Comparison of ENCODE assay signal across 26 cellular contexts in genomic region chr11:19561011-19561410, GRCh38.
DNase-seq lines count a peak whose midpoint lies in the region; ATAC-seq and TF ChIP-seq lines count a peak whose summit lies in the region.
"Had no signal": no experiment of that assay in that cellular context is flagged by ENCODE, and none has a peak within 500 bp of the region (broad histone marks: within the 10 kb centered on the region; RNA-seq: fewer than 3 reads in every experiment).

No MANE protein-coding gene starts in this region.

- no peaks in the 10 kb centered on the region for H3K36me3 ChIP-seq in SK-N-SH (replicated peaks in 1 of 2; ENCODE audit: control insufficient read depth in 1 of 2, insufficient read depth in 2 of 2, low read length in 1 of 2)
- H3K36me3 ChIP-seq: esophagus squamous epithelium, left lung, tibial artery, WERI-Rb-1 had no signal

- no peak overlapping the region for H3K9ac ChIP-seq in SK-N-SH

- TF ChIP-seq EP300 in SK-N-SH (IDR thresholded peaks at IDR 0.05; ENCODE audit: borderline replicate concordance in 1 of 2, low read depth in 1 of 2, low read length in 1 of 2): no peak

- no peak overlapping the region for H3K27ac Mint-ChIP-seq in stimulated activated effector memory CD8-positive, alpha-beta T cell treated with anti-CD3 and anti-CD28 coated beads, Interleukin-12 subunit alpha, Interleukin-12 subunit beta, amount 100 ng/mL, for 72 hours
- H3K27ac Mint-ChIP-seq: activated CD4-positive, alpha-beta T cell treated with anti-CD3 and anti-CD28 coated beads, Interleukin-2, amount 10 ng/mL, durations not matched to agents 24 days and 14 days; activated T-cell treated with anti-CD3 and anti-CD28 coated beads, Interleukin-2, amount 50 U/mL, for 24 hours; CD4-positive, CD25-positive, alpha-beta regulatory T cell; natural killer cell had no signal

- WGBS in SK-N-SH (ENCODE audit: low lambda C conversion rate): 82% methylated on average over 8 of the region's 8 CpGs

- H3K4me1 ChIP-seq in SK-N-SH (ENCODE audit: control insufficient read depth in 1 of 2, insufficient read depth in 2 of 2, low read depth in 1 of 2, low read length in 1 of 2): peaks cover 0 to 64% of the 10 kb centered on the region in 2 experiments; a peak in 2 of 4 replicates

- no peak overlapping the region for H3K4me3 Mint-ChIP-seq in stimulated activated effector memory CD8-positive, alpha-beta T cell treated with anti-CD3 and anti-CD28 coated beads, Interleukin-12 subunit alpha, Interleukin-12 subunit beta, amount 100 ng/mL, for 72 hours
- H3K4me3 Mint-ChIP-seq: activated CD4-positive, alpha-beta T cell treated with anti-CD3 and anti-CD28 coated beads, Interleukin-2, amount 10 ng/mL, durations not matched to agents 24 days and 14 days; activated T-cell treated with anti-CD3 and anti-CD28 coated beads, Interleukin-2, amount 50 U/mL, for 24 hours; CD4-positive, CD25-positive, alpha-beta regulatory T cell; natural killer cell had no signal

- peaks cover 4% of the 10 kb centered on the region for H3K4me1 Mint-ChIP-seq in stimulated activated effector memory CD8-positive, alpha-beta T cell treated with anti-CD3 and anti-CD28 coated beads, Interleukin-12 subunit alpha, Interleukin-12 subunit beta, amount 100 ng/mL, for 72 hours
- H3K4me1 Mint-ChIP-seq: activated CD4-positive, alpha-beta T cell treated with anti-CD3 and anti-CD28 coated beads, Interleukin-2, amount 10 ng/mL, durations not matched to agents 24 days and 14 days; natural killer cell had no signal

- H3K27me3 ChIP-seq in SK-N-SH (ENCODE audit: insufficient read depth): no peaks in the 10 kb centered on the region
- H3K27me3 ChIP-seq: body of pancreas, tibial artery had no signal

- peaks cover 10% of the 10 kb centered on the region for H3F3A ChIP-seq in SK-N-SH (replicated peaks; ENCODE audit: insufficient read depth)

- H3K9me3 ChIP-seq in SK-N-SH: no peaks in the 10 kb centered on the region
- H3K9me3 ChIP-seq: body of pancreas, esophagus squamous epithelium, left lung, tibial artery had no signal

- peak overlapping the region in 1 of 2 experiments; percentile 96; a peak in 2 of 4 replicates for H3K27ac ChIP-seq in SK-N-SH (ENCODE audit: low read depth in 2 of 2, low read length in 1 of 2)
- H3K27ac ChIP-seq: 22Rv1, body of pancreas, esophagus squamous epithelium, left lung, tibial artery, WERI-Rb-1 had no signal

- DNase-seq in SK-N-SH: no peak
- DNase-seq in amniotic epithelial cell (ENCODE audit: low read depth): peak; percentile 30
- peak; percentile 50 for DNase-seq in fibroblast of pulmonary artery (ENCODE audit: low read depth)
- DNase-seq in stimulated activated effector memory CD8-positive, alpha-beta T cell treated with anti-CD3 and anti-CD28 coated beads, Interleukin-12 subunit alpha, Interleukin-12 subunit beta, amount 100 ng/mL, for 72 hours (ENCODE audit: low spot score in 2 of 2): no peak
- no peak for DNase-seq in NCI-H1930 (lab: John Stamatoyannopoulos, UW)
- DNase-seq: activated CD4-positive, alpha-beta T cell treated with anti-CD3 and anti-CD28 coated beads, Interleukin-2, amount 10 ng/mL, durations not matched to agents 24 days and 14 days; activated gamma-delta T cell; activated T-cell treated with anti-CD3 and anti-CD28 coated beads, Interleukin-2, amount 50 U/mL, for 24 hours; body of pancreas; CD4-positive, CD25-positive, alpha-beta regulatory T cell; esophagus squamous epithelium; H7; left lung; natural killer cell; NCI-H1417 treated with DMSO at 0.1 percent for 48 hours; NCI-H446 treated with DMSO at 0.1 percent for 48 hours; NCI-H82; stimulated activated CD4-positive, alpha-beta T cell treated with anti-CD3 and anti-CD28 coated beads, Interleukin-1b, Interleukin-23, amount 100 ng/mL, for 48 hours; stimulated activated CD8-positive, alpha-beta memory T cell treated with anti-CD3 and anti-CD28 coated beads, Interleukin-4, amount 100 ng/mL, for 48 hours; tibial artery; WERI-Rb-1 had no signal

- H3K79me2 ChIP-seq in SK-N-SH (ENCODE audit: insufficient read depth): no peaks in the 10 kb centered on the region

- H3K36me3 Mint-ChIP-seq in stimulated activated effector memory CD8-positive, alpha-beta T cell treated with anti-CD3 and anti-CD28 coated beads, Interleukin-12 subunit alpha, Interleukin-12 subunit beta, amount 100 ng/mL, for 72 hours: no peaks in the 10 kb centered on the region
- H3K36me3 Mint-ChIP-seq: CD4-positive, CD25-positive, alpha-beta regulatory T cell; natural killer cell had no signal

- POLR2A ChIA-PET in SK-N-SH (lab: Yijun Ruan, JAX): interaction anchor here (1.8 to 2.3 kb wide), 4 partner anchors 153 to 181 kb away, joined by 9 to 13 read pairs (median 10); no protein-coding TSS in a partner anchor

- TF ChIP-seq CTCF in SK-N-SH (IDR thresholded peaks at IDR 0.05): no peak
- TF ChIP-seq CTCF in fibroblast of pulmonary artery (IDR thresholded peaks at IDR 0.05; ENCODE audit: low read length, missing control alignments): no peak

- no peaks in the 10 kb centered on the region for H4K20me1 ChIP-seq in SK-N-SH (ENCODE audit: insufficient read depth)

- H3K9me3 Mint-ChIP-seq in stimulated activated effector memory CD8-positive, alpha-beta T cell treated with anti-CD3 and anti-CD28 coated beads, Interleukin-12 subunit alpha, Interleukin-12 subunit beta, amount 100 ng/mL, for 72 hours: no peaks in the 10 kb centered on the region
- H3K9me3 Mint-ChIP-seq: activated CD4-positive, alpha-beta T cell treated with anti-CD3 and anti-CD28 coated beads, Interleukin-2, amount 10 ng/mL, durations not matched to agents 24 days and 14 days; activated T-cell treated with anti-CD3 and anti-CD28 coated beads, Interleukin-2, amount 50 U/mL, for 24 hours; natural killer cell had no signal

- no peak overlapping the region for H3K4me2 ChIP-seq in SK-N-SH
- H3K4me2 ChIP-seq: smooth muscle cell had no signal

- H2AFZ ChIP-seq in SK-N-SH (ENCODE audit: low read depth): no peak overlapping the region

- CTCF ChIA-PET in SK-N-SH (lab: Yijun Ruan, JAX): interaction anchor here (0.9 to 19.9 kb wide), 15 partner anchors 16 to 550 kb away, joined by 3 to 328 read pairs (median 5); partner anchors contain the start of gene NAV2

- H3K4me3 ChIP-seq in SK-N-SH (ENCODE audit: low read depth in 2 of 2, low read length in 1 of 2): no peak overlapping the region
- no peak overlapping the region for H3K4me3 ChIP-seq in fibroblast of pulmonary artery (replicated peaks; ENCODE audit: low read depth, low read length)
- H3K4me3 ChIP-seq: body of pancreas, esophagus squamous epithelium, left lung, smooth muscle cell, tibial artery had no signal

- TF ChIP-seq RAD21 in SK-N-SH (IDR thresholded peaks at IDR 0.05; ENCODE audit: low read length): no peak

- H3K9me2 ChIP-seq in SK-N-SH: 0 out of 2 replicates have a peak, but pooled peaks cover 4% of the 10 kb centered on the region

- ATAC-seq in SK-N-SH treated with all-trans-retinoic acid at 6 μM for 48 hours (no peak), HG03159 (IDR thresholded peaks at IDR 0.05; ENCODE audit: unreplicated experiment) (no peak), GM21367 (IDR thresholded peaks at IDR 0.05; ENCODE audit: unreplicated experiment) (no peak)
- ATAC-seq in stimulated activated effector memory CD8-positive, alpha-beta T cell treated with anti-CD3 and anti-CD28 coated beads, Interleukin-12 subunit alpha, Interleukin-12 subunit beta, amount 100 ng/mL, for 72 hours: peak; percentile 49
- ATAC-seq: body of pancreas, left lung, natural killer cell had no signal

TF ChIP-seq in SK-N-SH, 30 proteins besides CTCF, POLR2A, EP300 and RAD21 (continues in another document):
- peak; percentile 36; the same call in 1 of the 2 replicates for TF ChIP-seq USF1 (IDR thresholded peaks at IDR 0.05; ENCODE audit: borderline replicate concordance, low read depth)

TF ChIP-seq in SK-N-SH treated with all-trans-retinoic acid at 6 μM for 48 hours, 23 proteins besides CTCF, POLR2A, EP300 and RAD21:
- TF ChIP-seq RARB (CRISPR knock-in tag; IDR thresholded peaks at IDR 0.05) (no peak), ZNF8 (CRISPR knock-in tag; IDR thresholded peaks at IDR 0.05) (no peak), ESRRG (CRISPR knock-in tag; IDR thresholded peaks at IDR 0.05) (no peak), CREB5 (CRISPR knock-in tag; IDR thresholded peaks at IDR 0.05; ENCODE audit: low read depth) (no peak), CSDC2 (CRISPR knock-in tag; IDR thresholded peaks at IDR 0.05) (no peak)

Comparison
In these comparisons a context has a peak if more than half of its experiments do, and no peak if none do; other contexts are left out.
1. DNase-seq: peak in amniotic epithelial cell (single experiment) and fibroblast of pulmonary artery (single experiment); none in SK-N-SH (single experiment), stimulated activated effector memory CD8-positive, alpha-beta T cell treated with anti-CD3 and anti-CD28 coated beads, Interleukin-12 subunit alpha, Interleukin-12 subunit beta, amount 100 ng/mL, for 72 hours (0 of 2) and NCI-H1930 (0 of 2).